ENCODE assay signal across 1 cellular context in genomic region chr16:11794991-11795886, GRCh38.
TF ChIP-seq lines count a peak whose summit lies in the region.

No MANE protein-coding gene starts in this region.

TF ChIP-seq in WTC11, 78 proteins besides CTCF, POLR2A, EP300 and RAD21 (continued from another document):
- TF ChIP-seq AR (CRISPR knock-in tag; IDR thresholded peaks at IDR 0.05) (no peak), JAZF1 (CRISPR knock-in tag; IDR thresholded peaks at IDR 0.05) (no peak), ZBTB21 (CRISPR knock-in tag; IDR thresholded peaks at IDR 0.05; ENCODE audit: borderline replicate concordance) (no peak)
